10 cellular contexts compared by ENCODE assay signal in genomic region chr2:12720752-12721151, GRCh38. TPM values are rescaled to one million over a fixed set of nuclear protein-coding genes. Genes with fewer than 3 reads are reported as not detected.
DNase-seq lines count a peak whose midpoint lies in the region; ATAC-seq and TF ChIP-seq lines count a peak whose summit lies in the region.
"Had no signal": no experiment of that assay in that cellular context is flagged by ENCODE, and none has a peak within 500 bp of the region (broad histone marks: within the 10 kb centered on the region; RNA-seq: fewer than 3 reads in every experiment).

No MANE protein-coding gene starts in this region.

- peak overlapping the region; percentile 11 for H3K9ac ChIP-seq in Loucy (ENCODE audit: low read depth, low read length, poor library complexity, severe bottlenecking)

- no peaks in the 10 kb centered on the region for H3F3A ChIP-seq in Loucy (ENCODE audit: low read depth)

- intact Hi-C loops in mucosa of descending colon (cut with DNase I, micrococcal nuclease) = loop anchor here in 1 of 2 donors (10.0 kb wide), 1 partner anchor 204 kb away; no protein-coding TSS in a partner anchor

- H3K36me3 ChIP-seq in CD4-positive, CD25-positive, alpha-beta regulatory T cell (ENCODE audit: control insufficient read depth, insufficient read depth, low read length) = peaks cover 28% of the 10 kb centered on the region
- H3K36me3 ChIP-seq in Loucy (ENCODE audit: insufficient read depth, low read length) = peaks cover 16% of the 10 kb centered on the region; the same call in 1 of the 2 replicates
- peaks cover 28% of the 10 kb centered on the region for H3K36me3 ChIP-seq in effector memory CD4-positive, alpha-beta T cell (ENCODE audit: control insufficient read depth, insufficient read depth, low read length)
- no peaks in the 10 kb centered on the region for H3K36me3 ChIP-seq in mucosa of descending colon (ENCODE audit: low read depth)

- H3K27ac Mint-ChIP-seq in CD4-positive, CD25-positive, alpha-beta regulatory T cell = peak overlapping the region; percentile 76 to 89 (median 87)
- peak overlapping the region; percentile 97 for H3K27ac Mint-ChIP-seq in osteocyte (ENCODE audit: unreplicated experiment)
- no peak overlapping the region for H3K27ac Mint-ChIP-seq in endothelial cell (ENCODE audit: unreplicated experiment)

- TF ChIP-seq CTCF in Loucy (conservative IDR thresholded peaks at IDR 0.05; ENCODE audit: low read length) (no peak), osteocyte (IDR thresholded peaks at IDR 0.05) (no peak), mucosa of descending colon (IDR thresholded peaks at IDR 0.05) (no peak), endothelial cell (IDR thresholded peaks at IDR 0.05; ENCODE audit: unreplicated experiment) (no peak)

- peaks cover 73% of the 10 kb centered on the region for H3K79me2 ChIP-seq in Loucy (ENCODE audit: insufficient read depth, low read length)

- H3K4me1 Mint-ChIP-seq in CD4-positive, CD25-positive, alpha-beta regulatory T cell = peaks cover 32 to 67% (median 56%) of the 10 kb centered on the region in 4 donors
- H3K4me1 Mint-ChIP-seq in osteocyte (ENCODE audit: unreplicated experiment) = peaks cover 53% of the 10 kb centered on the region
- H3K4me1 Mint-ChIP-seq in endothelial cell (ENCODE audit: unreplicated experiment) = peaks cover 21% of the 10 kb centered on the region

- H4K20me1 ChIP-seq in Loucy (ENCODE audit: insufficient read depth, low read length, poor library complexity, severe bottlenecking) = peaks cover 20% of the 10 kb centered on the region

- H2AFZ ChIP-seq in Loucy (ENCODE audit: low read length) = no peak overlapping the region

- peak overlapping the region; percentile 75 for H3K4me2 ChIP-seq in Loucy (ENCODE audit: low read depth, low read length, poor library complexity, severe bottlenecking)

- H3K36me3 Mint-ChIP-seq in CD4-positive, CD25-positive, alpha-beta regulatory T cell = peaks cover 39% of the 10 kb centered on the region
- peaks cover 39% of the 10 kb centered on the region for H3K36me3 Mint-ChIP-seq in osteocyte (ENCODE audit: unreplicated experiment)
- H3K36me3 Mint-ChIP-seq in endothelial cell (ENCODE audit: low read depth, unreplicated experiment) = peaks cover 8% of the 10 kb centered on the region

- H3K4me3 ChIP-seq in CD4-positive, CD25-positive, alpha-beta regulatory T cell (ENCODE audit: low read depth, low read length) = peak overlapping the region; percentile 90
- peak overlapping the region; percentile 76 for H3K4me3 ChIP-seq in Loucy (ENCODE audit: low read length, poor library complexity, severe bottlenecking)
- peak overlapping the region; percentile 94 for H3K4me3 ChIP-seq in effector memory CD4-positive, alpha-beta T cell (ENCODE audit: insufficient read depth, low read depth, low read length, poor library complexity, severe bottlenecking)
- no peak overlapping the region for H3K4me3 ChIP-seq in mucosa of descending colon

- H3K9me2 ChIP-seq in Loucy (replicated peaks; ENCODE audit: low read depth, low read length) = no peaks in the 10 kb centered on the region

- H3K9me3 ChIP-seq in CD4-positive, CD25-positive, alpha-beta regulatory T cell (ENCODE audit: control insufficient read depth in 2 of 2, low read length in 2 of 2) = no peaks in the 10 kb centered on the region
- H3K9me3 ChIP-seq in Loucy (ENCODE audit: insufficient read depth, low read depth, low read length) (no peaks in the 10 kb centered on the region), mucosa of descending colon (no peaks in the 10 kb centered on the region)
- H3K9me3 ChIP-seq in effector memory CD4-positive, alpha-beta T cell (ENCODE audit: control insufficient read depth, low read length) = no peaks in the 10 kb centered on the region

- DNase-seq in CD4-positive, CD25-positive, alpha-beta regulatory T cell = no peak
- DNase-seq in effector memory CD4-positive, alpha-beta T cell = no peak
- DNase-seq in osteocyte (ENCODE audit: extremely low spot score, unreplicated experiment) (no peak), mucosa of descending colon (no peak), NCI-H1417 (lab: John Stamatoyannopoulos, UW) (no peak), endothelial cell (ENCODE audit: low spot score) (no peak)
- no peak for DNase-seq in activated CD4-positive, CD25-positive, alpha-beta regulatory T cell (lab: John Stamatoyannopoulos, UW)
- DNase-seq: activated naive CD4-positive, alpha-beta T cell; KG1 had no signal

- H3K27me3 ChIP-seq in CD4-positive, CD25-positive, alpha-beta regulatory T cell (ENCODE audit: control insufficient read depth, insufficient read depth, low read length) = no peaks in the 10 kb centered on the region
- no peaks in the 10 kb centered on the region for H3K27me3 ChIP-seq in Loucy (ENCODE audit: insufficient read depth, low read length, poor library complexity, severe bottlenecking)
- no peaks in the 10 kb centered on the region for H3K27me3 ChIP-seq in effector memory CD4-positive, alpha-beta T cell (replicated peaks; ENCODE audit: control insufficient read depth, insufficient read depth, low read length, poor library complexity, severe bottlenecking)

- no peak for ATAC-seq in CD4-positive, CD25-positive, alpha-beta regulatory T cell (ENCODE audit: low read depth in 2 of 2)
- no peak for ATAC-seq in mucosa of descending colon

- peak overlapping the region; percentile 43 for H3K27ac ChIP-seq in CD4-positive, CD25-positive, alpha-beta regulatory T cell (ENCODE audit: insufficient read depth, low read length, poor library complexity, severe bottlenecking)
- no peak overlapping the region for H3K27ac ChIP-seq in effector memory CD4-positive, alpha-beta T cell (ENCODE audit: insufficient read depth, low read length, poor library complexity, severe bottlenecking)

- H3K27me3 Mint-ChIP-seq in CD4-positive, CD25-positive, alpha-beta regulatory T cell = peaks cover 5% of the 10 kb centered on the region
- no peaks in the 10 kb centered on the region for H3K27me3 Mint-ChIP-seq in osteocyte (ENCODE audit: unreplicated experiment)
- peaks cover 12% of the 10 kb centered on the region for H3K27me3 Mint-ChIP-seq in endothelial cell (ENCODE audit: unreplicated experiment)

- peaks cover 54% of the 10 kb centered on the region for H3K4me1 ChIP-seq in CD4-positive, CD25-positive, alpha-beta regulatory T cell (ENCODE audit: control insufficient read depth, insufficient read depth, low read length, poor library complexity, severe bottlenecking)
- H3K4me1 ChIP-seq in Loucy (ENCODE audit: insufficient read depth, low read length, poor library complexity, severe bottlenecking) (peaks cover 62% of the 10 kb centered on the region), mucosa of descending colon (ENCODE audit: low read depth) (peaks cover 4% of the 10 kb centered on the region)
- H3K4me1 ChIP-seq in effector memory CD4-positive, alpha-beta T cell (ENCODE audit: control insufficient read depth, insufficient read depth, low read length, poor library complexity, severe bottlenecking) = peaks cover 24% of the 10 kb centered on the region

- peaks cover 0 to 3% (median 0%) of the 10 kb centered on the region in 7 donors for H3K9me3 Mint-ChIP-seq in CD4-positive, CD25-positive, alpha-beta regulatory T cell
- H3K9me3 Mint-ChIP-seq in osteocyte (ENCODE audit: unreplicated experiment) (no peaks in the 10 kb centered on the region), endothelial cell (ENCODE audit: unreplicated experiment) (no peaks in the 10 kb centered on the region)

- H3K4me3 Mint-ChIP-seq in CD4-positive, CD25-positive, alpha-beta regulatory T cell = peak overlapping the region; percentile 97 to 100 (median 100)
- peak overlapping the region; percentile 99 for H3K4me3 Mint-ChIP-seq in osteocyte (ENCODE audit: unreplicated experiment)
- no peak overlapping the region for H3K4me3 Mint-ChIP-seq in endothelial cell (ENCODE audit: unreplicated experiment)

RNA-seq across cellular contexts. Expression of gene TRIB2, which starts 4.0 kb away (rescaled TPM):
- 180 TPM for total RNA-seq in CD4-positive, CD25-positive, alpha-beta regulatory T cell
- 100 to 1,000 TPM in 3 of 4 donors, 10 to 100 TPM in 1; 87.6 to 131 (median 109) TPM for polyA plus RNA-seq in CD4-positive, CD25-positive, alpha-beta regulatory T cell
- 142 and 146 TPM in 2 replicates for total RNA-seq in osteocyte
- total RNA-seq in mucosa of descending colon = 10 to 100 TPM in 1 of 3 donors, 1 to 10 TPM in 2; 4.9 to 28.3 (median 6.8) TPM
- total RNA-seq in endothelial cell (ENCODE audit: unreplicated experiment) = 10.1 TPM
